In the genomic region with DNA sequence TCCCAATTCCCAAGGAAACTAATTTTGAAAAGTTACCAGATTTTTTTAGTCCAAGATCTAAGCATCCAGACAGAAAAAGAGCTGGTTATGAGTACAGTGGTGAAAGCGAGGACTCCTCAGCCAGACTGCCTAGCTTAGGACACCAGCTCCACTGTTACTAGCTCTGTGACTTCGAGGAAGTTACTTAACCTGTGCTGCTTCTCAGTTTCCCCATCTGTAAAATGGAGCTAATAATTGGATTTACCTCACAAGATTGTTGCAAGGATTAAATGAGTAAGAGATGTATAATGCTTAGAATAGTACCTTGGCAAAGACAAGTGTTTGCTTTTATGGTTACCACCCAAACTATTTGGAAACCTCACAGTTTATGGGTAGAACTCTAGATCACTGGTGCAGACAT, we compare ENCODE assay signal across 9 cellular contexts. TPM values are rescaled to one million over a fixed set of nuclear protein-coding genes. Genes with fewer than 3 reads are reported as not detected.
A peak's percentile ranks its signal among the peaks of the same experiment; 100 is the strongest.
DNase-seq lines count a peak whose midpoint lies in the region; ATAC-seq and TF ChIP-seq lines count a peak whose summit lies in the region.
"Had no signal": no experiment of that assay in that cellular context is flagged by ENCODE, and none has a peak within 500 bp of the region (broad histone marks: within the 10 kb centered on the region; RNA-seq: fewer than 3 reads in every experiment).

No MANE protein-coding gene starts in this region.

- TF ChIP-seq POLR2A in right lobe of liver (IDR thresholded peaks at IDR 0.05) (no peak), tibial nerve (IDR thresholded peaks at IDR 0.05) (no peak)

- no peaks in the 10 kb centered on the region for H3K27me3 ChIP-seq in right lobe of liver
- H3K27me3 ChIP-seq in tibial nerve, result no peaks in the 10 kb centered on the region

- H3K4me1 ChIP-seq in right lobe of liver (peaks cover 1 to 65% (median 35%) of the 10 kb centered on the region in 4 donors), tibial nerve (peaks cover 0 to 39% (median 13%) of the 10 kb centered on the region in 4 donors)

- no peak for TF ChIP-seq CTCF in right lobe of liver (IDR thresholded peaks at IDR 0.05)
- no peak for TF ChIP-seq CTCF in tibial nerve (IDR thresholded peaks at IDR 0.05)

- no peaks in the 10 kb centered on the region for H3K36me3 ChIP-seq in right lobe of liver
- H3K36me3 ChIP-seq in tibial nerve, result no peaks in the 10 kb centered on the region

- intact Hi-C loops in right lobe of liver (cut with DNase I), result no loop called here

- H3K4me3 ChIP-seq in right lobe of liver, result peak overlapping the region; percentile 83 to 89 (median 84)
- peak overlapping the region in 3 of 4 donors; percentile 77 to 89 (median 79) for H3K4me3 ChIP-seq in tibial nerve

- no peak for DNase-seq in activated T-cell treated with anti-CD3 and anti-CD28 coated beads, Interleukin-2, amount 50 U/mL, for 4 hours
- no peak for DNase-seq in activated T-cell treated with anti-CD3 and anti-CD28 coated beads, Interleukin-2, amount 50 U/mL, for 1 hour
- DNase-seq in right lobe of liver (no peak), tibial nerve (ENCODE audit: low spot score in 2 of 2) (no peak), NCI-H187 (lab: John Stamatoyannopoulos, UW) (no peak)
- DNase-seq in stimulated activated CD8-positive, alpha-beta memory T cell treated with anti-CD3 and anti-CD28 coated beads, Interleukin-4, amount 100 ng/mL, for 48 hours, result no peak

- peak overlapping the region; percentile 89 for H3K4me3 Mint-ChIP-seq in activated T-cell treated with anti-CD3 and anti-CD28 coated beads, Interleukin-2, amount 50 U/mL, for 4 hours

- H3K9me3 ChIP-seq in right lobe of liver (no peaks in the 10 kb centered on the region), tibial nerve (peaks cover 0 to 1% (median 0%) of the 10 kb centered on the region in 4 donors)

- no peaks in the 10 kb centered on the region for H3K27me3 Mint-ChIP-seq in activated T-cell treated with anti-CD3 and anti-CD28 coated beads, Interleukin-2, amount 50 U/mL, for 4 hours (ENCODE audit: low read depth)

- peak overlapping the region; percentile 96 for H3K27ac ChIP-seq in angular gyrus (ENCODE audit: low read depth, low read length)
- peak overlapping the region in 2 of 3 donors; percentile 95 to 96 for H3K27ac ChIP-seq in right lobe of liver
- H3K27ac ChIP-seq in tibial nerve, result peak overlapping the region in 2 of 4 donors; percentile 90 to 91

- H3K36me3 Mint-ChIP-seq in activated T-cell treated with anti-CD3 and anti-CD28 coated beads, Interleukin-2, amount 50 U/mL, for 4 hours (ENCODE audit: insufficient read depth), result peaks cover 4% of the 10 kb centered on the region

- no peak for ATAC-seq in activated T-cell treated with anti-CD3 and anti-CD28 coated beads, Interleukin-2, amount 50 U/mL, for 4 hours
- ATAC-seq in right lobe of liver, result no peak
- no peak for ATAC-seq in GM21515 (IDR thresholded peaks at IDR 0.05; ENCODE audit: unreplicated experiment)

- H3K9me3 Mint-ChIP-seq in activated T-cell treated with anti-CD3 and anti-CD28 coated beads, Interleukin-2, amount 50 U/mL, for 4 hours, result no peaks in the 10 kb centered on the region

- TF ChIP-seq EP300 in tibial nerve (IDR thresholded peaks at IDR 0.05), result no peak

- 51% methylated on average over 2 of the region's 2 CpGs for WGBS in right lobe of liver (ENCODE audit: insufficient coverage, low coverage, low lambda C conversion rate, missing lambda C conversion rate)
- WGBS in tibial nerve, 2 donors, result 76 to 77% methylated on average over 2 of the region's 2 CpGs

- peaks cover 61% of the 10 kb centered on the region for H3K4me1 Mint-ChIP-seq in activated T-cell treated with anti-CD3 and anti-CD28 coated beads, Interleukin-2, amount 50 U/mL, for 4 hours (ENCODE audit: low read depth)

RNA-seq across cellular contexts. Expression of gene NT5DC1, which starts 1.1 kb away (rescaled TPM):
- 10 to 100 TPM; 32.5 to 39.7 (median 33.8) TPM for total RNA-seq in activated T-cell treated with anti-CD3 and anti-CD28 coated beads, Interleukin-2, amount 50 U/mL, for 4 hours
- total RNA-seq in right lobe of liver (10 to 100 TPM in 4 of 6 experiments, 1 to 10 TPM in 2; 8.5 to 49.1 (median 34.8) TPM), tibial nerve (10 to 100 TPM in 1 of 4 donors, 1 to 10 TPM in 3; 4.2 to 23.5 (median 7.0) TPM)

RNA-seq across cellular contexts. Expression of gene COL10A1, which starts 24.1 kb away (rescaled TPM):
- total RNA-seq in activated T-cell treated with anti-CD3 and anti-CD28 coated beads, Interleukin-2, amount 50 U/mL, for 4 hours, result not detected
- total RNA-seq in right lobe of liver (10 to 100 TPM in 1 of 6 experiments, under 1 TPM in 1, not detected in 4; 0.12 to 23.4 TPM), tibial nerve (under 1 TPM in 2 of 4 donors, not detected in 2; 0.22 to 0.42 TPM)
- total RNA-seq: HT1080 had no signal

RNA-seq across cellular contexts. Expression of gene FRK, which starts 41.1 kb away (rescaled TPM):
- total RNA-seq in activated T-cell treated with anti-CD3 and anti-CD28 coated beads, Interleukin-2, amount 50 U/mL, for 4 hours, result under 1 TPM; 0.03 to 0.05 (median 0.03) TPM
- total RNA-seq in right lobe of liver (10 to 100 TPM in 4 of 6 experiments, 1 to 10 TPM in 2; 8.4 to 14.1 (median 11.9) TPM), tibial nerve (1 to 10 TPM in 2 of 4 donors, under 1 TPM in 2; 0.78 to 1.3 (median 0.97) TPM)

Comparison
In these comparisons a context has a peak if more than half of its experiments do, and no peak if none do; other contexts are left out.
1. RNA of gene FRK, which starts 41.1 kb away (total RNA-seq): 8.4 to 14.1 TPM in right lobe of liver; 0.78 to 1.3 TPM in tibial nerve and 0.03 to 0.05 TPM in activated T-cell treated with anti-CD3 and anti-CD28 coated beads, Interleukin-2, amount 50 U/mL, for 4 hours; every median in the first group is over 4 times any median in the second.